ENCODE assay signal across 8 cellular contexts in the genomic region with DNA sequence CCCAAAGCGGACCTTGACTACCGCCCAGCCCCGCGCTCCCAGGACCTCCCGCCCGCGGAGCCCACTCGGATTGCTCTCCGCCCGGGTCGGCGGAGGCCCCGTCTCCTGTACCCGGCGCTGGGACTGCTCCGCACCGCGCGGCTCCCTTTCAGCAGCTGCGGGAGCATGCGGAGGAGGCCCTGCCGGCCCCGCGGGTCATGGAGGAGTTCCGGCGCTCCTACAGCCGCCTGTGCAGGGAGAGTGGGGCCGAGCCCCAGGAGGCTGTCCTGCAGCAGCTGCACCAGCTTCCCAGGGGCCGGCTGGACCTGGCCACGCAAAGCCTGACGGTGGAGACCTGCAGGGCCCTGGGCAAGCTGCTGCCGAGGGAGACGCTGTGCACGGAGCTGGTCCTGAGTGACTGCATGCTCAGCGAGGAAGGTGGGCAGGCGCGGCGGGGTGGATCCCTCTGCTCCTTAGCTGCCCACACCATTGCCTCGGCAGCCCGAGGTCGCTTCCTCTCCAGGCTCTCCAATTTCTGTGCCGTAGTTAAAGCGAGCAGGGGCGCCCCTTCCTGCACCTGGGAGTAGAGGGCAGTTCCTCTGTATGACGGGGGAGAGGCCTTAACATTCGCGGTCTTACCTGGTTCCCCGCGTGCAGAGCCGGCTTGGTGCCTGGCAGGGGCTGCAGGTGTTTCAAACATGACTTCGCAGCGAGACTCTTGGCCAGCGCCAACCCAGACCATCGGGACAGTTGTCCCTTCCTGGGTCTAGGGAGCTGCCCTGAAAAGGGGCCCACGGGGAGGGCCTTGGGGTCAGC. TPM values are rescaled to one million over a fixed set of nuclear protein-coding genes. Genes with fewer than 3 reads are reported as not detected.
A peak's percentile ranks its signal among the peaks of the same experiment; 100 is the strongest.
DNase-seq lines count a peak whose midpoint lies in the region; TF ChIP-seq lines count a peak whose summit lies in the region.

No MANE protein-coding gene starts in this region.

- DNase-seq in NCI-H524 (lab: John Stamatoyannopoulos, UW): peak; percentile 53 to 69
- DNase-seq in NCI-H524 treated with DMSO at 0.1 percent for 48 hours (lab: John Stamatoyannopoulos, UW): no peak
- DNase-seq in HCEC 1CT: peak; percentile 11
- DNase-seq in chondrocyte (ENCODE audit: low spot score): no peak
- no peak for DNase-seq in mesothelial cell of epicardium (ENCODE audit: low spot score in 2 of 2, unreplicated experiment in 2 of 2)
- no peak for DNase-seq in cerebellum (ENCODE audit: low spot score)
- DNase-seq in NK-92 (lab: John Stamatoyannopoulos, UW; ENCODE audit: unreplicated experiment): no peak

- H3K4me3 Mint-ChIP-seq in chondrocyte (ENCODE audit: unreplicated experiment) (peak overlapping the region; percentile 64), mesothelial cell of epicardium (peak overlapping the region; percentile 76)

- H3K27me3 Mint-ChIP-seq in chondrocyte (ENCODE audit: low read depth): no peaks in the 10 kb centered on the region
- H3K27me3 Mint-ChIP-seq in mesothelial cell of epicardium (ENCODE audit: low read depth): no peaks in the 10 kb centered on the region

- no peak overlapping the region for H3K27ac ChIP-seq in OCI-LY1 (ENCODE audit: low read depth, low read length, poor library complexity, severe bottlenecking)

- no peaks in the 10 kb centered on the region for H3K79me2 ChIP-seq in OCI-LY1 (ENCODE audit: insufficient read depth, low read length)

- no peak overlapping the region for H3K27ac Mint-ChIP-seq in chondrocyte (ENCODE audit: unreplicated experiment)
- no peak overlapping the region for H3K27ac Mint-ChIP-seq in mesothelial cell of epicardium

- H3K4me2 ChIP-seq in OCI-LY1 (ENCODE audit: low read length): peak overlapping the region; percentile 89

- no peaks in the 10 kb centered on the region for H4K20me1 ChIP-seq in OCI-LY1 (ENCODE audit: insufficient read depth, low read length)

- TF ChIP-seq CTCF in OCI-LY1 (IDR thresholded peaks at IDR 0.05; ENCODE audit: low read length) (no peak), chondrocyte (IDR thresholded peaks at IDR 0.05) (no peak), mesothelial cell of epicardium (IDR thresholded peaks at IDR 0.05; ENCODE audit: unreplicated experiment) (no peak)

- no peaks in the 10 kb centered on the region for H3F3A ChIP-seq in OCI-LY1 (ENCODE audit: insufficient read depth, low read length)

- peaks cover 18% of the 10 kb centered on the region for H3K4me1 Mint-ChIP-seq in chondrocyte (ENCODE audit: low read depth)
- H3K4me1 Mint-ChIP-seq in mesothelial cell of epicardium: peaks cover 20% of the 10 kb centered on the region

- H3K9me2 ChIP-seq in OCI-LY1 (ENCODE audit: low read depth, low read length): no peaks in the 10 kb centered on the region

- H3K27me3 ChIP-seq in OCI-LY1 (ENCODE audit: insufficient read depth, low read length): no peaks in the 10 kb centered on the region

- H3K36me3 ChIP-seq in OCI-LY1 (ENCODE audit: insufficient read depth, low read length): peaks cover 4% of the 10 kb centered on the region; the same call in 1 of the 2 replicates

- H3K9me3 ChIP-seq in OCI-LY1 (ENCODE audit: low read length): no peaks in the 10 kb centered on the region

- no peaks in the 10 kb centered on the region for H3K36me3 Mint-ChIP-seq in chondrocyte (ENCODE audit: low read depth)
- H3K36me3 Mint-ChIP-seq in mesothelial cell of epicardium: peaks cover 3% of the 10 kb centered on the region

- peak overlapping the region; percentile 82 for H3K9ac ChIP-seq in OCI-LY1 (ENCODE audit: low read length)

- peak overlapping the region; percentile 86 for H3K4me3 ChIP-seq in OCI-LY1 (ENCODE audit: low read depth, low read length, poor library complexity, severe bottlenecking)

- H3K4me1 ChIP-seq in OCI-LY1 (ENCODE audit: insufficient read depth, low read length, severe bottlenecking): peaks cover 24% of the 10 kb centered on the region

- H3K9me3 Mint-ChIP-seq in chondrocyte (ENCODE audit: low read depth) (no peaks in the 10 kb centered on the region), mesothelial cell of epicardium (no peaks in the 10 kb centered on the region)

- no peak overlapping the region for H2AFZ ChIP-seq in OCI-LY1 (ENCODE audit: low read length)

RNA-seq across cellular contexts. Expression of a gene that starts 0.5 kb away (rescaled TPM):
- 7.9 to 12.8 TPM (median 8.2 TPM) in 3 replicates for total RNA-seq in chondrocyte
- 16.9 to 18.5 TPM (median 17.9 TPM) in 3 replicates for total RNA-seq in mesothelial cell of epicardium
- 12.9 TPM for total RNA-seq in cerebellum

RNA-seq across cellular contexts. Expression of a gene that starts 1.0 kb away (rescaled TPM):
- total RNA-seq in chondrocyte (18.1 to 25.1 TPM (median 19.2 TPM) in 3 replicates), mesothelial cell of epicardium (40.0 to 45.5 TPM (median 40.6 TPM) in 3 replicates), cerebellum (22.1 TPM)

RNA-seq across cellular contexts. Expression of a gene that starts 7.8 kb away (rescaled TPM):
- total RNA-seq in chondrocyte (14.9 to 32.7 TPM (median 32.3 TPM) in 3 replicates), mesothelial cell of epicardium (32.6 to 34.6 TPM (median 33.6 TPM) in 3 replicates), cerebellum (37.7 TPM)

RNA-seq across cellular contexts. Expression of a gene that starts 13.9 kb away (rescaled TPM):
- 52.8 to 59.8 TPM (median 58.2 TPM) in 3 replicates for total RNA-seq in chondrocyte
- total RNA-seq in mesothelial cell of epicardium: 73.5 to 80.2 TPM (median 77.6 TPM) in 3 replicates
- 21.8 TPM for total RNA-seq in cerebellum

RNA-seq across cellular contexts. Expression of a gene that starts 28.0 kb away (rescaled TPM):
- total RNA-seq in chondrocyte: 29.7 to 47.4 TPM (median 45.2 TPM) in 3 replicates
- total RNA-seq in mesothelial cell of epicardium: 53.8 to 57.3 TPM (median 55.6 TPM) in 3 replicates
- 17.2 TPM for total RNA-seq in cerebellum

Comparison
In these comparisons a context has a peak if more than half of its experiments do, and no peak if none do; other contexts are left out.
1. DNase-seq: peak in NCI-H524 (2 of 2) and HCEC 1CT (single experiment); none in NCI-H524 treated with DMSO at 0.1 percent for 48 hours (single experiment), chondrocyte (single experiment), mesothelial cell of epicardium (0 of 2), cerebellum (single experiment) and NK-92 (single experiment).